ENCODE assay signal across 8 cellular contexts in the genomic region with DNA sequence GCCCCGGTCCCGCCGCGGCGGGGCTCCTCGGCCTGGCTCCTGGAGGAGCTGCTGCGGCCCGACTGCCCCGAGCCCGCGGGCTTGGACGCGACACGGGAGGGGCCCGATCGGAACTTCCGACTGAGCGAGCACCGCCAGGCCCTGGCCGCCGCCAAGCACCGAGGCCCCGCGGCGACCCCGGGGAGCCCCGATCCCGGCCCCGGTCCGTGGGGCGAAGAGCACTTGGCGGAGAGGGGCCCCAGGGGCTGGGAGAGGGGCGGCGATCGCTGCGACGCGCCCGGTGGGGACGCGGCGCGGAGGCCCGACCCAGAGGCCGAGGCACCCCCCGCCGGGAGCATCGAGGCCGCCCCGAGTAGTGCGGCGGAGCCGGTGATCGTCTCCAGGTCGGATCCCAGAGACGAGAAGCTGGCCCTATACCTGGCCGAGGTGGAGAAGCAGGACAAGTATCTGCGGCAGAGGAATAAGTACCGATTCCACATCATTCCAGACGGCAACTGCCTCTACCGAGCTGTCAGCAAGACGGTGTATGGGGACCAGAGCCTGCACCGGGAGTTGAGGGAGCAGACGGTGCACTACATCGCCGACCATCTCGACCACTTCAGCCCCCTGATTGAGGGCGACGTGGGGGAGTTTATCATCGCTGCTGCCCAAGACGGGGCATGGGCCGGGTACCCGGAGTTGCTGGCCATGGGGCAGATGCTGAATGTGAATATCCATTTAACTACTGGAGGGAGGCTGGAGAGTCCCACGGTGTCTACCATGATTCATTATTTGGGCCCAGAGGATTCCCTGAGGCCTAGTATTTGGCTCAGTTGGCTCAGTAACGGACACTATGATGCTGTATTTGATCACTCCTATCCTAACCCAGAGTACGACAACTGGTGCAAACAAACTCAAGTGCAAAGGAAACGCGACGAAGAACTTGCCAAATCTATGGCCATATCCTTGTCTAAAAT. TPM values are rescaled to one million over a fixed set of nuclear protein-coding genes. Genes with fewer than 3 reads are reported as not detected.
A peak's percentile ranks its signal among the peaks of the same experiment; 100 is the strongest.
DNase-seq lines count a peak whose midpoint lies in the region; ATAC-seq and TF ChIP-seq lines count a peak whose summit lies in the region.

No MANE protein-coding gene starts in this region.

- H3K4me1 ChIP-seq in HCT116 (ENCODE audit: control insufficient read depth in 1 of 2, insufficient read depth in 2 of 2, low read length in 2 of 2) (peaks cover 0 to 12% of the 10 kb centered on the region in 2 experiments; a peak in 3 of 4 replicates), MM.1S (ENCODE audit: low read length) (peaks cover 8% of the 10 kb centered on the region; the same call in 1 of the 2 replicates)

- peak overlapping the region; percentile 4 for H3K27ac Mint-ChIP-seq in neural crest cell (ENCODE audit: unreplicated experiment)
- peak overlapping the region; percentile 92 for H3K27ac Mint-ChIP-seq in type B pancreatic cell

- ATAC-seq in HCT116: no peak

- no peak for TF ChIP-seq RAD21 in HCT116 (IDR thresholded peaks at IDR 0.05; ENCODE audit: low read depth)

- RAD21 ChIA-PET in HCT116 (lab: Charles Lee; ENCODE audit: low non-redundant PET in 1 of 2, low total read pairs in 2 of 2, uncharacterized antibody in 2 of 2, unreplicated experiment in 2 of 2): no interaction called here

- BruUV-seq in HCT116 (replicated peaks; lab: Mats Ljungman, UMichigan): no TSS peak

- no peak for TF ChIP-seq POLR2A in HCT116 (IDR thresholded peaks at IDR 0.05; ENCODE audit: borderline replicate concordance, extremely low read depth, insufficient read depth, insufficient read length)

- peak overlapping the region; percentile 65; the same call in 1 of the 2 replicates for H3K27ac ChIP-seq in HCT116 (ENCODE audit: low read depth, low read length)
- H3K27ac ChIP-seq in MM.1S (ENCODE audit: low read length): peak overlapping the region; percentile 66; the same call in 1 of the 2 replicates

- DNase-seq in GM10266 (ENCODE audit: extremely low spot score) (peak; percentile 58), HCT116 (ENCODE audit: low read depth, low spot score) (no peak), MM.1S (peak; percentile 51), fibroblast of pulmonary artery (ENCODE audit: low read depth) (peak; percentile 33), neural crest cell (ENCODE audit: low read depth, low spot score) (no peak), type B pancreatic cell (ENCODE audit: extremely low spot score, unreplicated experiment) (peak; percentile 70), NCI-H1930 (lab: John Stamatoyannopoulos, UW) (no peak)
- DNase-seq in activated T-helper 1 cell treated with anti-CD3 and anti-CD28 coated beads, Interleukin-2, amount 50 U/mL, for 16 hours (ENCODE audit: low read depth in 1 of 2, low spot score in 1 of 2): peak; percentile 3 to 12

- H4K20me1 ChIP-seq in HCT116 (ENCODE audit: insufficient read depth) (no peaks in the 10 kb centered on the region), MM.1S (ENCODE audit: insufficient read depth, low read length) (no peaks in the 10 kb centered on the region)

- H2AFZ ChIP-seq in HCT116 (ENCODE audit: low read depth, low read length, poor library complexity, severe bottlenecking): no peak overlapping the region
- peak overlapping the region; percentile 58; the same call in 1 of the 2 replicates for H2AFZ ChIP-seq in MM.1S (ENCODE audit: low read length)

- POLR2A ChIA-PET in HCT116 (lab: Charles Lee): no interaction called here

- TF ChIP-seq CTCF in GM10266 (IDR thresholded peaks at IDR 0.05; ENCODE audit: control insufficient read depth, insufficient read depth, low read depth, missing control alignments) (no peak), HCT116 (IDR thresholded peaks at IDR 0.05 in 2 of 3, conservative IDR thresholded peaks at IDR 0.05 in 1 of 3; ENCODE audit: borderline replicate concordance in 1 of 3, insufficient read depth in 1 of 3, low read depth in 2 of 3, low read length in 2 of 3) (no peak), MM.1S (IDR thresholded peaks at IDR 0.05; ENCODE audit: low read length) (no peak), fibroblast of pulmonary artery (IDR thresholded peaks at IDR 0.05; ENCODE audit: low read length, missing control alignments) (no peak), neural crest cell (conservative IDR thresholded peaks at IDR 0.05) (no peak), type B pancreatic cell (conservative IDR thresholded peaks at IDR 0.05) (no peak)

- H3K4me3 ChIP-seq in HCT116 (replicated peaks in 1 of 2; ENCODE audit: low read depth in 1 of 2, low read length in 2 of 2) (peak overlapping the region; percentile 50 to 64), MM.1S (ENCODE audit: low read length) (peak overlapping the region; percentile 87), fibroblast of pulmonary artery (replicated peaks; ENCODE audit: low read depth, low read length) (peak overlapping the region; percentile 66)

- H3K79me2 ChIP-seq in HCT116 (ENCODE audit: insufficient read depth, low read length) (no peaks in the 10 kb centered on the region), MM.1S (ENCODE audit: low read length) (peaks cover 46% of the 10 kb centered on the region)

- intact Hi-C loops in HCT116 (cut with micrococcal nuclease): no loop called here

- H3K36me3 ChIP-seq in HCT116 (ENCODE audit: control insufficient read depth in 1 of 2, insufficient read depth in 2 of 2, low read length in 2 of 2): no peaks in the 10 kb centered on the region
- no peaks in the 10 kb centered on the region for H3K36me3 ChIP-seq in MM.1S (replicated peaks; ENCODE audit: insufficient read depth, low read length)

- H3K9ac ChIP-seq in HCT116 (ENCODE audit: low read length) (peak overlapping the region; percentile 49; the same call in 1 of the 2 replicates), MM.1S (ENCODE audit: low read length) (peak overlapping the region; percentile 91)

- H3K27me3 Mint-ChIP-seq in neural crest cell (ENCODE audit: low read depth) (peaks cover 8% of the 10 kb centered on the region), type B pancreatic cell (no peaks in the 10 kb centered on the region)

- H3K9me2 ChIP-seq in HCT116 (ENCODE audit: insufficient read depth) (no peaks in the 10 kb centered on the region), MM.1S (replicated peaks; ENCODE audit: insufficient read depth, low read length) (no peaks in the 10 kb centered on the region)

- CTCF ChIA-PET in HCT116 (lab: Charles Lee): interaction anchor here (1.5 kb wide), 1 partner anchor 126 kb away, joined by 3 read pairs; no protein-coding TSS in a partner anchor

- H3K9me3 ChIP-seq in HCT116 (ENCODE audit: control insufficient read depth in 1 of 2, insufficient read depth in 1 of 2, low read depth in 1 of 2, low read length in 2 of 2) (no peaks in the 10 kb centered on the region), MM.1S (replicated peaks; ENCODE audit: insufficient read depth, low read length) (no peaks in the 10 kb centered on the region)

- H3K36me3 Mint-ChIP-seq in neural crest cell (ENCODE audit: low read depth) (no peaks in the 10 kb centered on the region), type B pancreatic cell (peaks cover 4% of the 10 kb centered on the region)

- H3F3A ChIP-seq in MM.1S (ENCODE audit: insufficient read depth, low read length): 0 out of 2 replicates have a peak, but pooled peaks cover 14% of the 10 kb centered on the region

- H3K4me1 Mint-ChIP-seq in neural crest cell: peaks cover 22% of the 10 kb centered on the region
- H3K4me1 Mint-ChIP-seq in type B pancreatic cell (ENCODE audit: unreplicated experiment): peaks cover 22% of the 10 kb centered on the region

- H3K4me3 Mint-ChIP-seq in neural crest cell (peak overlapping the region; percentile 85), type B pancreatic cell (peak overlapping the region; percentile 91)

- no peaks in the 10 kb centered on the region for H3K9me3 Mint-ChIP-seq in neural crest cell
- no peaks in the 10 kb centered on the region for H3K9me3 Mint-ChIP-seq in type B pancreatic cell

- H3K27me3 ChIP-seq in HCT116 (ENCODE audit: insufficient read depth, low read length) (no peaks in the 10 kb centered on the region), MM.1S (replicated peaks; ENCODE audit: insufficient read depth, low read length) (no peaks in the 10 kb centered on the region)

- H3K4me2 ChIP-seq in HCT116 (ENCODE audit: low read length) (peak overlapping the region; percentile 77), MM.1S (ENCODE audit: low read depth, low read length) (peak overlapping the region; percentile 87)

TF ChIP-seq in HCT116, 20 proteins besides CTCF, POLR2A, EP300 and RAD21:
- TF ChIP-seq EGR1 (IDR thresholded peaks at IDR 0.05; ENCODE audit: low read depth) (no peak), ZFX (IDR thresholded peaks at IDR 0.05) (peak; percentile 19; the same call in 1 of the 2 replicates), CBX3 (IDR thresholded peaks at IDR 0.05; ENCODE audit: low read depth) (no peak), YY1 (IDR thresholded peaks at IDR 0.05; ENCODE audit: extremely low read depth, insufficient replicate concordance, low read depth, low read length) (no peak)

RNA-seq across cellular contexts. Expression of a gene that starts 1.3 kb away (rescaled TPM):
- total RNA-seq in HCT116 (2021; ENCODE audit: unreplicated experiment) (5.7 TPM), neural crest cell (2.7 and 3.3 TPM in 2 replicates), type B pancreatic cell (ENCODE audit: low replicate concordance) (16.1 and 20.9 TPM in 2 replicates)
- polyA plus RNA-seq in HCT116 (2012): 3.0 and 3.4 TPM in 2 replicates

Comparison
In these comparisons a context has a peak if more than half of its experiments do, and no peak if none do; other contexts are left out.
1. DNase-seq: peak in GM10266 (single experiment), MM.1S (single experiment), activated T-helper 1 cell treated with anti-CD3 and anti-CD28 coated beads, Interleukin-2, amount 50 U/mL, for 16 hours (2 of 2), fibroblast of pulmonary artery (single experiment) and type B pancreatic cell (single experiment); none in HCT116 (single experiment), neural crest cell (single experiment) and NCI-H1930 (0 of 2).
2. Peak in every context shown above with its lines, with median percentiles within 50 percentile points of each other: H3K4me3 ChIP-seq.